Comparison of ENCODE assay signal across 8 cellular contexts in genomic region chr15:72118400-72118978, GRCh38. TPM values are rescaled to one million over a fixed set of nuclear protein-coding genes. Genes with fewer than 3 reads are reported as not detected.
DNase-seq lines count a peak whose midpoint lies in the region; ATAC-seq lines count a peak whose summit lies in the region.

SENP8 (plus strand) TSS chr15:72118403; CDS start chr15:72139624, 21,221 bp downstream.

- peak within 1 kb of the TSS; percentile 88 for H3K9ac ChIP-seq in iPS-15b (ENCODE audit: low read depth, low read length)

- DNase-seq in DMS114 treated with DMSO at 0.1 percent for 48 hours (lab: John Stamatoyannopoulos, UW; ENCODE audit: unreplicated experiment), result peak; percentile 93
- peak; percentile 59 for DNase-seq in amniotic stem cell (lab: John Stamatoyannopoulos, UW)
- peak; percentile 81 for DNase-seq in stimulated activated naive CD8-positive, alpha-beta T cell treated with anti-CD3 and anti-CD28 coated beads, Interleukin-15, Interleukin-2, amounts not matched to agents 100 U/mL and 50 U/mL, for 24 hours
- DNase-seq in NCI-H1694 treated with DMSO at 0.1 percent for 48 hours (lab: John Stamatoyannopoulos, UW), result no peak
- no peak for DNase-seq in stimulated activated CD4-positive, alpha-beta T cell treated with anti-CD3 and anti-CD28 coated beads, Interleukin-15, amount 100 ng/mL, for 24 hours

- ATAC-seq in GM19438 (IDR thresholded peaks at IDR 0.05; ENCODE audit: low read depth, unreplicated experiment), result peak; percentile 12
- ATAC-seq in stimulated activated naive CD8-positive, alpha-beta T cell treated with anti-CD3 and anti-CD28 coated beads, Interleukin-15, Interleukin-2, amounts not matched to agents 100 U/mL and 50 U/mL, for 24 hours, result peak; percentile 57

- H3K4me3 ChIP-seq in iPS-15b (ENCODE audit: low read depth, low read length), result peak within 1 kb of the TSS; percentile 95

- H3K9me3 ChIP-seq in iPS-15b (ENCODE audit: control insufficient read depth, insufficient read depth, low read length), result no peaks in the 10 kb centered on the region

- H3K4me3 Mint-ChIP-seq in IgD-negative memory B cell, result peak within 1 kb of the TSS; percentile 98 to 99 (median 99)

- H3K27me3 Mint-ChIP-seq in IgD-negative memory B cell, result peaks cover 2% of the 10 kb centered on the region

- H3K36me3 Mint-ChIP-seq in IgD-negative memory B cell, result no peaks in the 10 kb centered on the region

- no peaks in the 10 kb centered on the region for H3K27me3 ChIP-seq in iPS-15b (ENCODE audit: control insufficient read depth, insufficient read depth, low read length)

- H3K27ac Mint-ChIP-seq in IgD-negative memory B cell, result peak within 1 kb of the TSS; percentile 97 to 98 (median 98)

- no peaks in the 10 kb centered on the region for H3K36me3 ChIP-seq in iPS-15b (ENCODE audit: control insufficient read depth, insufficient read depth, low read length)

- H3K4me1 ChIP-seq in iPS-15b (ENCODE audit: control insufficient read depth, insufficient read depth, low read length), result no peaks in the 10 kb centered on the region

- H3K4me1 Mint-ChIP-seq in IgD-negative memory B cell, result peaks cover 15 to 27% (median 25%) of the 10 kb centered on the region in 3 donors

- no peaks in the 10 kb centered on the region for H3K9me3 Mint-ChIP-seq in IgD-negative memory B cell

RNA-seq across cellular contexts. Expression of gene SENP8, which starts in this region (rescaled TPM):
- 0.59 TPM for polyA plus RNA-seq in IgD-negative memory B cell

Comparison
In these comparisons a context has a peak if more than half of its experiments do, and no peak if none do; other contexts are left out.
1. DNase-seq: peak in DMS114 treated with DMSO at 0.1 percent for 48 hours (single experiment), amniotic stem cell (single experiment) and stimulated activated naive CD8-positive, alpha-beta T cell treated with anti-CD3 and anti-CD28 coated beads, Interleukin-15, Interleukin-2, amounts not matched to agents 100 U/mL and 50 U/mL, for 24 hours (single experiment); none in NCI-H1694 treated with DMSO at 0.1 percent for 48 hours (single experiment) and stimulated activated CD4-positive, alpha-beta T cell treated with anti-CD3 and anti-CD28 coated beads, Interleukin-15, amount 100 ng/mL, for 24 hours (single experiment).